ENCODE assay signal across 8 cellular contexts in genomic region chr9:100426194-100426531, GRCh38. TPM values are rescaled to one million over a fixed set of nuclear protein-coding genes. Genes with fewer than 3 reads are reported as not detected.
DNase-seq lines count a peak whose midpoint lies in the region; ATAC-seq, FAIRE-seq and TF ChIP-seq lines count a peak whose summit lies in the region.

No MANE protein-coding gene starts in this region.

- H3K36me3 ChIP-seq in ACC112 (ENCODE audit: insufficient read depth, low read length) = no peaks in the 10 kb centered on the region
- H3K36me3 ChIP-seq in HUES6 (ENCODE audit: control insufficient read depth, insufficient read depth, low read length) = no peaks in the 10 kb centered on the region
- H3K36me3 ChIP-seq in brain microvascular endothelial cell (replicated peaks) = no peaks in the 10 kb centered on the region
- no peaks in the 10 kb centered on the region for H3K36me3 ChIP-seq in mucosa of stomach (ENCODE audit: control insufficient read depth, insufficient read depth, low read length)

- no peak for FAIRE-seq in GM12892 (lab: Jason Lieb, UNC)

- H3K9me3 ChIP-seq in HUES6 (ENCODE audit: control insufficient read depth, insufficient read depth, low read depth, low read length) (no peaks in the 10 kb centered on the region), mucosa of stomach (ENCODE audit: control insufficient read depth, low read length) (no peaks in the 10 kb centered on the region)

- TF ChIP-seq POLR2A in GM12892 (IDR thresholded peaks at IDR 0.05; ENCODE audit: low read depth, low read length) = no peak

- H3K9ac ChIP-seq in HUES6 (ENCODE audit: low read length) (peak overlapping the region; percentile 57), mucosa of stomach (ENCODE audit: low read length) (peak overlapping the region; percentile 84)

- ATAC-seq in GM19035 (IDR thresholded peaks at IDR 0.05; ENCODE audit: unreplicated experiment) (no peak), HG03571 (IDR thresholded peaks at IDR 0.05; ENCODE audit: unreplicated experiment) (no peak)

- H3K4me3 ChIP-seq in ACC112 (ENCODE audit: low read depth, low read length) (peak overlapping the region; percentile 84), HUES6 (ENCODE audit: low read depth, low read length) (peak overlapping the region; percentile 63), brain microvascular endothelial cell (ENCODE audit: low read depth, low read length) (peak overlapping the region; percentile 58), mucosa of stomach (ENCODE audit: low read length) (no peak overlapping the region)

- no peak for TF ChIP-seq CTCF in brain microvascular endothelial cell (IDR thresholded peaks at IDR 0.05; ENCODE audit: low read depth, low read length, missing control alignments)

- in situ Hi-C loops in brain microvascular endothelial cell (cut with HindIII; ENCODE audit: low pct_ligation_motif_present, low sequenced_read_pairs) = no loop called here

- peaks cover 34% of the 10 kb centered on the region for H3K4me1 ChIP-seq in ACC112 (ENCODE audit: control insufficient read depth, insufficient read depth, low read length, unreplicated experiment)
- H3K4me1 ChIP-seq in HUES6 (ENCODE audit: control insufficient read depth, insufficient read depth, low read length) = peaks cover 20% of the 10 kb centered on the region
- H3K4me1 ChIP-seq in mucosa of stomach (ENCODE audit: control insufficient read depth, insufficient read depth, low read length) = peaks cover 20% of the 10 kb centered on the region

- H3K79me2 ChIP-seq in ACC112 (ENCODE audit: control insufficient read depth, insufficient read depth, low read length, unreplicated experiment) = peaks cover 32% of the 10 kb centered on the region

- DNase-seq in brain microvascular endothelial cell = peak; percentile 6
- DNase-seq in GM12892 (ENCODE audit: insufficient read length) = no peak
- DNase-seq in activated gamma-delta T cell (lab: John Stamatoyannopoulos, UW) = no peak

- H3K27me3 ChIP-seq in ACC112 (ENCODE audit: insufficient read depth, low read length) = no peaks in the 10 kb centered on the region
- no peaks in the 10 kb centered on the region for H3K27me3 ChIP-seq in HUES6 (ENCODE audit: control insufficient read depth, insufficient read depth, low read length)
- no peaks in the 10 kb centered on the region for H3K27me3 ChIP-seq in brain microvascular endothelial cell (replicated peaks)
- H3K27me3 ChIP-seq in mucosa of stomach (ENCODE audit: control insufficient read depth, insufficient read depth, low read length) = no peaks in the 10 kb centered on the region

- H3K27ac ChIP-seq in ACC112 (ENCODE audit: low read depth, low read length) (peak overlapping the region; percentile 94), HUES6 (ENCODE audit: low read depth, low read length) (peak overlapping the region; percentile 44; the same call in 1 of the 2 replicates), brain microvascular endothelial cell (peak overlapping the region; percentile 91)

- H2AFZ ChIP-seq in ACC112 (ENCODE audit: low read length, unreplicated experiment) = peak overlapping the region; percentile 79

RNA-seq across cellular contexts. Expression of gene MSANTD3, which starts 0.8 kb away (rescaled TPM):
- 12.8 TPM for polyA plus RNA-seq in GM12892 (2012; ENCODE audit: missing spikeins)

RNA-seq across cellular contexts. Expression of gene TMEFF1, which starts 46.8 kb away (rescaled TPM):
- not detected for polyA plus RNA-seq in GM12892 (2012; ENCODE audit: missing spikeins)

Comparison
In these comparisons a context has a peak if more than half of its experiments do, and no peak if none do; other contexts are left out.
1. H3K27ac ChIP-seq: peak in every context shown above with its lines; median percentile 94 in ACC112; 91 in brain microvascular endothelial cell; 44 in HUES6.